In genomic region chr17:21345236-21345635, GRCh38 we compare ENCODE assay signal across 20 cellular contexts. TPM values are rescaled to one million over a fixed set of nuclear protein-coding genes. Genes with fewer than 3 reads are reported as not detected.
DNase-seq lines count a peak whose midpoint lies in the region; ATAC-seq and TF ChIP-seq lines count a peak whose summit lies in the region.
"Had no signal": no experiment of that assay in that cellular context is flagged by ENCODE, and none has a peak within 500 bp of the region (broad histone marks: within the 10 kb centered on the region; RNA-seq: fewer than 3 reads in every experiment).

No MANE protein-coding gene starts in this region.

- no peak for TF ChIP-seq CTCF in SU-DHL-6 (IDR thresholded peaks at IDR 0.05; ENCODE audit: insufficient read depth, low read length, poor library complexity, severe bottlenecking)

- no peak for ATAC-seq in Right ventricle myocardium superior (ENCODE audit: poor library complexity)
- no peak for ATAC-seq in Right ventricle myocardium inferior
- no peak for ATAC-seq in aorta (ENCODE audit: low FRiP score)
- ATAC-seq in GM19035 (IDR thresholded peaks at IDR 0.05; ENCODE audit: unreplicated experiment), result no peak
- ATAC-seq in GM18873 (IDR thresholded peaks at IDR 0.05; ENCODE audit: low FRiP score, unreplicated experiment), result no peak
- ATAC-seq: activated CD4-positive, alpha-beta T cell treated with anti-CD3 and anti-CD28 coated beads for 36 hours; Panc1 had no signal

- H3K9me3 ChIP-seq in SU-DHL-6 (ENCODE audit: insufficient read depth, low read length) (no peaks in the 10 kb centered on the region), aorta (ENCODE audit: control insufficient read depth, low read length) (no peaks in the 10 kb centered on the region)
- H3K9me3 ChIP-seq: esophagus squamous epithelium, ovary had no signal

- H3K27me3 ChIP-seq in SU-DHL-6 (ENCODE audit: low read length), result no peaks in the 10 kb centered on the region
- no peaks in the 10 kb centered on the region for H3K27me3 ChIP-seq in aorta (ENCODE audit: control insufficient read depth in 1 of 2, insufficient read depth in 2 of 2, low read length in 1 of 2)
- H3K27me3 ChIP-seq: esophagus squamous epithelium, ovary had no signal

- H3K36me3 ChIP-seq in SU-DHL-6 (ENCODE audit: low read length), result no peaks in the 10 kb centered on the region
- no peaks in the 10 kb centered on the region for H3K36me3 ChIP-seq in aorta (ENCODE audit: control insufficient read depth in 1 of 2, insufficient read depth in 2 of 2, low read length in 1 of 2)
- H3K36me3 ChIP-seq: esophagus squamous epithelium, ovary had no signal

- DNase-seq in Right ventricle myocardium superior (peak; percentile 39), Right ventricle myocardium inferior (ENCODE audit: missing footprints) (no peak), mesenteric fat pad (ENCODE audit: low spot score) (peak; percentile 86), aorta (peak; percentile 33 to 71)
- DNase-seq in effector CD8-positive, alpha-beta T cell (lab: John Stamatoyannopoulos, UW), result no peak
- DNase-seq: activated CD4-positive, alpha-beta T cell treated with anti-CD3 and anti-CD28 coated beads for 36 hours; activated naive CD4-positive, alpha-beta T cell; amygdala; caudate nucleus; DMS153; esophagus squamous epithelium; NCI-H1436 treated with DMSO at 0.1 percent for 48 hours; NCI-H2171 treated with DMSO at 0.1 percent for 48 hours; NCI-H82 had no signal

- H3K9ac ChIP-seq in SU-DHL-6 (ENCODE audit: low read length), result peak overlapping the region; percentile 55

- WGBS in aorta, 2 donors, result 83 to 88% methylated on average over 7 to 10 of the region's 10 CpGs

- H3K79me2 ChIP-seq in SU-DHL-6 (ENCODE audit: insufficient read depth, low read length), result no peaks in the 10 kb centered on the region

- peak overlapping the region; percentile 1 for H2AFZ ChIP-seq in SU-DHL-6 (ENCODE audit: low read depth, low read length, severe bottlenecking)

- H3K9me2 ChIP-seq in SU-DHL-6 (replicated peaks; ENCODE audit: insufficient read depth, low read length), result no peaks in the 10 kb centered on the region

- H3K27ac ChIP-seq in SU-DHL-6 (ENCODE audit: low read depth, low read length) (peak overlapping the region; percentile 88), aorta (ENCODE audit: low read depth in 1 of 2, low read length in 2 of 2) (no peak overlapping the region)
- H3K27ac ChIP-seq: C4-2B, esophagus squamous epithelium, ovary had no signal

- H3K4me1 ChIP-seq in aorta (ENCODE audit: control insufficient read depth in 1 of 2, insufficient read depth in 2 of 2, low read length in 2 of 2), result no peaks in the 10 kb centered on the region
- H3K4me1 ChIP-seq: esophagus squamous epithelium had no signal

- intact Hi-C loops in Right ventricle myocardium superior (cut with DNase I) (no loop called here), Right ventricle myocardium inferior (cut with DNase I) (no loop called here), aorta (cut with DNase I) (no loop called here)

- H4K20me1 ChIP-seq in SU-DHL-6 (ENCODE audit: low read depth, low read length), result no peaks in the 10 kb centered on the region

- peaks cover 8% of the 10 kb centered on the region; the same call in 1 of the 2 replicates for H3F3A ChIP-seq in SU-DHL-6 (ENCODE audit: insufficient read depth)

- H3K4me2 ChIP-seq in SU-DHL-6 (ENCODE audit: low read depth, low read length, poor library complexity, severe bottlenecking), result peak overlapping the region; percentile 43

- H3K4me3 ChIP-seq in SU-DHL-6 (ENCODE audit: insufficient read depth, low read length, poor library complexity, severe bottlenecking) (no peak overlapping the region), aorta (ENCODE audit: low read length in 2 of 2) (no peak overlapping the region)
- H3K4me3 ChIP-seq: esophagus squamous epithelium, ovary had no signal

RNA-seq across cellular contexts. Expression of gene KCNJ12, which starts 30.9 kb away (rescaled TPM):
- 12.2 TPM for total RNA-seq in Right ventricle myocardium superior
- 12.6 TPM for total RNA-seq in Right ventricle myocardium inferior
- total RNA-seq in mesenteric fat pad, result 2.5 TPM
- 1 to 10 TPM; 2.9 to 4.0 TPM for total RNA-seq in aorta
- under 1 TPM in 1 of 2 donors, not detected in 1; 0.13 TPM for polyA plus RNA-seq in aorta
- total RNA-seq: activated CD4-positive, alpha-beta T cell treated with anti-CD3 and anti-CD28 coated beads for 36 hours had no signal

Comparison
In these comparisons a context has a peak if more than half of its experiments do, and no peak if none do; other contexts are left out.
1. DNase-seq: peak in Right ventricle myocardium superior (single experiment), mesenteric fat pad (single experiment) and aorta (2 of 2); none in Right ventricle myocardium inferior (single experiment) and effector CD8-positive, alpha-beta T cell (single experiment).